11 cellular contexts compared by ENCODE assay signal in genomic region chr20:31515072-31515774, GRCh38. TPM values are rescaled to one million over a fixed set of nuclear protein-coding genes. Genes with fewer than 3 reads are reported as not detected.
DNase-seq lines count a peak whose midpoint lies in the region; ATAC-seq and TF ChIP-seq lines count a peak whose summit lies in the region.
"Had no signal": no experiment of that assay in that cellular context is flagged by ENCODE, and none has a peak within 500 bp of the region (broad histone marks: within the 10 kb centered on the region; RNA-seq: fewer than 3 reads in every experiment).

No MANE protein-coding gene starts in this region.

- H3K79me2 ChIP-seq in OCI-LY7 (ENCODE audit: insufficient read depth, low read depth, low read length): peaks cover 50% of the 10 kb centered on the region

- no peaks in the 10 kb centered on the region for H3K27me3 ChIP-seq in skeletal muscle satellite cell (ENCODE audit: control insufficient read depth, insufficient read depth, low read length)

- H3K36me3 ChIP-seq in OCI-LY7 (ENCODE audit: insufficient read depth, low read length) (peaks cover 25% of the 10 kb centered on the region; the same call in 1 of the 2 replicates), skeletal muscle satellite cell (ENCODE audit: insufficient read depth, low read length) (peaks cover 6% of the 10 kb centered on the region)

- H3K4me3 ChIP-seq in GM12865 (ENCODE audit: low read depth, low read length) (peak overlapping the region; percentile 93), OCI-LY7 (ENCODE audit: low read depth, low read length, poor library complexity, severe bottlenecking) (peak overlapping the region; percentile 89), foreskin fibroblast (ENCODE audit: low read depth in 1 of 2, low read length in 2 of 2) (peak overlapping the region; percentile 97 to 99), skeletal muscle satellite cell (ENCODE audit: low read length) (peak overlapping the region; percentile 99)

- peak overlapping the region; percentile 12 for H3K27ac ChIP-seq in OCI-LY7 (ENCODE audit: low read depth, low read length, poor library complexity, severe bottlenecking)

- no peaks in the 10 kb centered on the region for H4K20me1 ChIP-seq in OCI-LY7 (ENCODE audit: insufficient read depth, low read length)

- intact Hi-C loops in OCI-LY7 (cut with micrococcal nuclease; ENCODE audit: unreplicated experiment): no loop called here

- POLR2A ChIA-PET in OCI-LY7 (lab: Charles Lee): interaction anchor here (0.9 to 1.3 kb wide), 2 partner anchors 16 to 36 kb away, joined by 3 read pairs; no protein-coding TSS in a partner anchor

- BruUV-seq in OCI-LY7 (replicated peaks; lab: Mats Ljungman, UMichigan): no TSS peak

- DNase-seq in GM12865 (ENCODE audit: low read depth) (no peak), OCI-LY7 (ENCODE audit: low spot score) (no peak), foreskin fibroblast (no peak), left lobe of liver (ENCODE audit: low spot score) (no peak)
- no peak for DNase-seq in activated CD4-positive, CD25-positive, alpha-beta regulatory T cell treated with anti-CD3 and anti-CD28 coated beads, Interleukin-2, amount 50 U/mL, for 72 hours
- no peak for DNase-seq in activated effector memory CD4-positive, alpha-beta T cell treated with Interleukin-2 at 50 U/mL for 16 hours
- DNase-seq: central memory CD4-positive, alpha-beta T cell had no signal

- H3K9me3 ChIP-seq in OCI-LY7 (ENCODE audit: low read length) (no peaks in the 10 kb centered on the region), skeletal muscle satellite cell (replicated peaks; ENCODE audit: low read length) (no peaks in the 10 kb centered on the region)

- H2AFZ ChIP-seq in OCI-LY7 (ENCODE audit: low read length): peak overlapping the region; percentile 85; the same call in 1 of the 2 replicates

- CTCF ChIA-PET in OCI-LY7 (lab: Charles Lee; ENCODE audit: unreplicated experiment): no interaction called here

- TF ChIP-seq CTCF in GM12865 (IDR thresholded peaks at IDR 0.05; ENCODE audit: insufficient read depth, low read depth, low read length, missing control alignments): no peak
- no peak for TF ChIP-seq CTCF in OCI-LY7 (conservative IDR thresholded peaks at IDR 0.05; ENCODE audit: low read length)
- TF ChIP-seq CTCF in foreskin fibroblast (IDR thresholded peaks at IDR 0.05; ENCODE audit: low read depth, low read length): no peak

- no peaks in the 10 kb centered on the region for H3K9me2 ChIP-seq in OCI-LY7 (ENCODE audit: insufficient read depth, low read length)

- H3K4me1 ChIP-seq in OCI-LY7 (ENCODE audit: insufficient read depth, low read length, poor library complexity, severe bottlenecking) (peaks cover 16% of the 10 kb centered on the region), skeletal muscle satellite cell (ENCODE audit: control insufficient read depth, insufficient read depth, low read length) (peaks cover 31% of the 10 kb centered on the region)

- H3K4me2 ChIP-seq in OCI-LY7 (ENCODE audit: low read length) (peak overlapping the region; percentile 99), skeletal muscle satellite cell (ENCODE audit: low read length) (peak overlapping the region; percentile 95)

- H3K9ac ChIP-seq in skeletal muscle satellite cell (ENCODE audit: low read depth, low read length): peak overlapping the region; percentile 95

- ATAC-seq in left lobe of liver: no peak
- ATAC-seq in HG03439 (IDR thresholded peaks at IDR 0.05; ENCODE audit: unreplicated experiment): no peak

RNA-seq across cellular contexts. Expression of gene HM13, which starts 1.0 kb away (rescaled TPM):
- total RNA-seq in OCI-LY7 (2014; rRNA removed; shearing (Covaris generic)): 43.6 and 51.3 TPM in 2 replicates
- 142 and 148 TPM in 2 replicates for total RNA-seq in OCI-LY7 (2022)
- 96.8 and 131 TPM in 2 replicates for total RNA-seq in skeletal muscle satellite cell (2012; rRNA removed)
- 147 TPM for total RNA-seq in left lobe of liver

RNA-seq across cellular contexts. Expression of gene REM1, which starts 40.1 kb away (rescaled TPM):
- not detected in 2 replicates for total RNA-seq in OCI-LY7 (2014; rRNA removed; shearing (Covaris generic))
- total RNA-seq in OCI-LY7 (2022) (not detected in 2 replicates), left lobe of liver (not detected)
- 0.25 TPM in 1 of 2 replicates, not detected in the other for total RNA-seq in skeletal muscle satellite cell (2012; rRNA removed)
- total RNA-seq: pulmonary artery endothelial cell; T-helper 2 cell treated with Interferon-gamma antibody and Interleukin-4, amounts not matched to agents 100 ng/mL and 5 ng/mL, for 36 hours had no signal

RNA-seq across cellular contexts. Expression of gene DEFB124, which starts 40.3 kb away (rescaled TPM):
- total RNA-seq in OCI-LY7 (2014; rRNA removed; shearing (Covaris generic)): not detected in 2 replicates
- not detected in 2 replicates for total RNA-seq in OCI-LY7 (2022)
- total RNA-seq in skeletal muscle satellite cell (2012; rRNA removed): not detected in 2 replicates
- total RNA-seq in left lobe of liver: not detected
- total RNA-seq: pulmonary artery endothelial cell; T-helper 2 cell treated with Interferon-gamma antibody and Interleukin-4, amounts not matched to agents 100 ng/mL and 5 ng/mL, for 36 hours had no signal
